Comparison of ENCODE assay signal across 14 cellular contexts in genomic region chr2:42922293-42922692, GRCh38.
DNase-seq lines count a peak whose midpoint lies in the region; ATAC-seq and TF ChIP-seq lines count a peak whose summit lies in the region.
"Had no signal": no experiment of that assay in that cellular context is flagged by ENCODE, and none has a peak within 500 bp of the region (broad histone marks: within the 10 kb centered on the region; RNA-seq: fewer than 3 reads in every experiment).

No MANE protein-coding gene starts in this region.

- H3K36me3 ChIP-seq in esophagus muscularis mucosa (no peaks in the 10 kb centered on the region), suprapubic skin (no peaks in the 10 kb centered on the region)

- no peak overlapping the region for H3K4me3 Mint-ChIP-seq in nephron progenitor cell
- H3K4me3 Mint-ChIP-seq: activated CD4-positive, alpha-beta memory T cell treated with anti-CD3 and anti-CD28 coated beads, Interleukin-2, amount 10 ng/mL, durations not matched to agents 7 days and 5 days; activated T-helper 17 cell treated with anti-CD3 and anti-CD28 coated beads, Interleukin-2, amount 50 U/mL, for 72 hours; B cell had no signal

- H3K36me3 Mint-ChIP-seq in nephron progenitor cell (ENCODE audit: low read depth): no peaks in the 10 kb centered on the region

- 72% methylated on average over 2 of the region's 2 CpGs for WGBS in esophagus muscularis mucosa
- WGBS in suprapubic skin: 75% methylated on average over 2 of the region's 2 CpGs

- H3K27ac ChIP-seq in RWPE1 (peak overlapping the region; percentile 85), esophagus muscularis mucosa (replicated peaks in 1 of 4) (peak overlapping the region; percentile 88 to 93 (median 90)), suprapubic skin (peak overlapping the region; percentile 92)

- POLR2A ChIA-PET in RWPE1 (lab: Yijun Ruan, JAX; ENCODE audit: low non-redundant PET): no interaction called here

- CTCF ChIA-PET in RWPE1 (lab: Yijun Ruan, JAX): interaction anchor here (2.3 kb wide), 1 partner anchor 109 kb away, joined by 8 read pairs; no protein-coding TSS in a partner anchor

- ATAC-seq in GM19395 (IDR thresholded peaks at IDR 0.05; ENCODE audit: unreplicated experiment) (no peak), GM21576 (IDR thresholded peaks at IDR 0.05; ENCODE audit: unreplicated experiment) (no peak), left colon (no peak)
- ATAC-seq: activated T-helper 17 cell treated with anti-CD3 and anti-CD28 coated beads, Interleukin-2, amount 50 U/mL, for 72 hours had no signal

- TF ChIP-seq POLR2A in esophagus muscularis mucosa (IDR thresholded peaks at IDR 0.05; ENCODE audit: low read depth) (no peak), suprapubic skin (IDR thresholded peaks at IDR 0.05) (no peak)

- peaks cover 3% of the 10 kb centered on the region for H3K27me3 Mint-ChIP-seq in nephron progenitor cell (ENCODE audit: low read depth, poor library complexity)

- H3K27me3 ChIP-seq in esophagus muscularis mucosa (no peaks in the 10 kb centered on the region), suprapubic skin (no peaks in the 10 kb centered on the region)
- H3K27me3 ChIP-seq: dorsolateral prefrontal cortex had no signal

- H3K9me3 ChIP-seq in esophagus muscularis mucosa (no peaks in the 10 kb centered on the region), suprapubic skin (no peaks in the 10 kb centered on the region)

- peak overlapping the region; percentile 84 for H3K27ac Mint-ChIP-seq in nephron progenitor cell
- H3K27ac Mint-ChIP-seq: activated CD4-positive, alpha-beta memory T cell treated with anti-CD3 and anti-CD28 coated beads, Interleukin-2, amount 10 ng/mL, durations not matched to agents 7 days and 5 days; activated T-helper 17 cell treated with anti-CD3 and anti-CD28 coated beads, Interleukin-2, amount 50 U/mL, for 72 hours; B cell had no signal

- intact Hi-C loops in esophagus muscularis mucosa (cut with DNase I) (no loop called here), left colon (cut with DNase I, micrococcal nuclease) (no loop called here)

- no peaks in the 10 kb centered on the region for H3K9me3 Mint-ChIP-seq in nephron progenitor cell
- H3K9me3 Mint-ChIP-seq: activated CD4-positive, alpha-beta memory T cell treated with anti-CD3 and anti-CD28 coated beads, Interleukin-2, amount 10 ng/mL, durations not matched to agents 7 days and 5 days; activated T-helper 17 cell treated with anti-CD3 and anti-CD28 coated beads, Interleukin-2, amount 50 U/mL, for 72 hours had no signal

- H3K4me1 Mint-ChIP-seq in nephron progenitor cell: peaks cover 74% of the 10 kb centered on the region
- H3K4me1 Mint-ChIP-seq: activated CD4-positive, alpha-beta memory T cell treated with anti-CD3 and anti-CD28 coated beads, Interleukin-2, amount 10 ng/mL, durations not matched to agents 7 days and 5 days; B cell had no signal

- H3K4me3 ChIP-seq in esophagus muscularis mucosa: no peak overlapping the region
- H3K4me3 ChIP-seq in suprapubic skin: no peak overlapping the region
- H3K4me3 ChIP-seq: dorsolateral prefrontal cortex had no signal

- peaks cover 66 to 77% (median 71%) of the 10 kb centered on the region in 4 donors for H3K4me1 ChIP-seq in esophagus muscularis mucosa
- peaks cover 80% of the 10 kb centered on the region for H3K4me1 ChIP-seq in suprapubic skin

- no peak for DNase-seq in RWPE1 (ENCODE audit: low spot score)
- DNase-seq in esophagus muscularis mucosa (ENCODE audit: extremely low spot score): no peak
- no peak for DNase-seq in nephron progenitor cell
- no peak for DNase-seq in suprapubic skin (ENCODE audit: low spot score in 2 of 2)
- no peak for DNase-seq in left colon
- DNase-seq in NCI-H2196 (lab: John Stamatoyannopoulos, UW; ENCODE audit: unreplicated experiment): no peak
- DNase-seq: activated CD4-positive, alpha-beta memory T cell treated with anti-CD3 and anti-CD28 coated beads, Interleukin-2, amount 10 ng/mL, durations not matched to agents 7 days and 5 days; NCI-H1930; NCI-H748 treated with DMSO at 0.1 percent for 48 hours had no signal

- TF ChIP-seq CTCF in RWPE1 (conservative IDR thresholded peaks at IDR 0.05; ENCODE audit: low read depth) (no peak), esophagus muscularis mucosa (IDR thresholded peaks at IDR 0.05) (no peak), nephron progenitor cell (IDR thresholded peaks at IDR 0.05) (no peak), suprapubic skin (IDR thresholded peaks at IDR 0.05) (no peak)

- TF ChIP-seq EP300 in esophagus muscularis mucosa (IDR thresholded peaks at IDR 0.05) (no peak), suprapubic skin (IDR thresholded peaks at IDR 0.05) (no peak)
